Comparison of ENCODE assay signal across 8 cellular contexts in the genomic region with DNA sequence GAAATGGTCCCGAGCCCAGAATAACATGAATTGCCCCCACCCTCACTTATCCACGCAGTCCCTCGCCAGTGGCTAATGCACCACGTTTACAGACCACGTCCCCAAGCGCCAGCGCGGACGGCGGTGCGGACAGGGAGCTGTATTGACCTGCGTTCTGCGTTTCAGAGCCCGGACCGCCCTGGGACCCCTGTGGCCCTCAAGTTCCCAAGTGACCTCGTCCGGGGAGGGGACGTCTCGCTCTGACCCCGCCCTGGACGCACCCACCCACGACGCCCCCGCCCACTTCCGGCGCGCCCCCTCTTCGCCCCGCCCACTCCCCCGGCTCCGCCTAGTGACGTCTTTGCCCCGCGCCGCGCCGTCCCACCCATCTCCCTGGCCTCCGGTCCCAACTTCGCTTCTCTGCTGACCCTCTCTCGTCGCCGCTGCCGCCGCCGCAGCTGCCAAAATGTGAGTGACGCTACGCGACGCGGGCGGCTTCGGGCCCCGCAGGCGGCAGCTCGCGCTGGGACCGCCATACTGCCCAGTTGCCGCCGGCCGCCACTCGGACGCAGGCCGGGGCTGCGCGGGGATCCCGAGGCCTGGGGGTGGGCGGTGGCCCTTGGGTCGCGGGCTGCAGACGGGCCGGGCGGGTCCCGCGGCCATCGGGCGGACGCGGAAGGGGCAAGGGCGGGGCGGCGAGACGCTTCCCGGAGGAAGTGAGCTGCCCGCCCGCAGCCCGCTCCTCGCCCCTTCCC.
A peak's percentile ranks its signal among the peaks of the same experiment; 100 is the strongest.
DNase-seq lines count a peak whose midpoint lies in the region; ATAC-seq and TF ChIP-seq lines count a peak whose summit lies in the region.

A gene with protein sequence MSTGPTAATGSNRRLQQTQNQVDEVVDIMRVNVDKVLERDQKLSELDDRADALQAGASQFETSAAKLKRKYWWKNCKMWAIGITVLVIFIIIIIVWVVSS (plus strand): TSS at position 358 of the 734 bp plus-strand sequence. CDS start 88 bp downstream, at position 446.

- TF ChIP-seq CTCF in C4-2B (conservative IDR thresholded peaks at IDR 0.05) = no peak

- H3K27me3 ChIP-seq in muscle layer of colon (ENCODE audit: control insufficient read depth in 1 of 2, insufficient read depth in 2 of 2, low read length in 2 of 2) = no peaks in the 10 kb centered on the region

- DNase-seq in OCI-M2 (lab: John Stamatoyannopoulos, UW; ENCODE audit: unreplicated experiment) (peak; percentile 65), activated T-cell treated with anti-CD3 and anti-CD28 coated beads for 48 hours (ENCODE audit: low read depth) (peak; percentile 80), erythroblast (lab: John Stamatoyannopoulos, UW) (peak; percentile 91 to 95)
- peak; percentile 82 to 87 for DNase-seq in stimulated activated CD8-positive, alpha-beta memory T cell treated with anti-CD3 and anti-CD28 coated beads, Interleukin-7, amount 100 ng/mL, for 1 hour (ENCODE audit: low read depth in 2 of 2)

- peak; percentile 77 for ATAC-seq in GM19328 (IDR thresholded peaks at IDR 0.05; ENCODE audit: unreplicated experiment)
- ATAC-seq in HG03565 (IDR thresholded peaks at IDR 0.05; ENCODE audit: unreplicated experiment) = peak; percentile 59

- H3K9ac ChIP-seq in muscle layer of colon (ENCODE audit: low read length) = peak within 1 kb of the TSS; percentile 56

- H3K4me1 ChIP-seq in muscle layer of colon (ENCODE audit: insufficient read depth, low read length) = peaks cover 11% of the 10 kb centered on the region

- no peaks in the 10 kb centered on the region for H3K9me3 ChIP-seq in muscle layer of colon (ENCODE audit: low read length)

- H3K4me3 ChIP-seq in muscle layer of colon (ENCODE audit: low read depth in 1 of 2, low read length in 2 of 2) = peak within 1 kb of the TSS; percentile 34 to 92

- H3K36me3 ChIP-seq in muscle layer of colon (ENCODE audit: insufficient read depth, low read length) = peaks cover 21% of the 10 kb centered on the region

- peak; percentile 49 for TF ChIP-seq POLR2A in erythroblast (IDR thresholded peaks at IDR 0.05; ENCODE audit: low read length)

- H3K27ac ChIP-seq in C4-2B (peak within 1 kb of the TSS; percentile 79), muscle layer of colon (ENCODE audit: low read depth, low read length) (peak within 1 kb of the TSS; percentile 59)

Comparison
In these comparisons a context has a peak if more than half of its experiments do, and no peak if none do; other contexts are left out.
1. Peak in every context shown above with its lines: DNase-seq, ATAC-seq, H3K4me3 ChIP-seq and H3K27ac ChIP-seq.